In the genomic region with DNA sequence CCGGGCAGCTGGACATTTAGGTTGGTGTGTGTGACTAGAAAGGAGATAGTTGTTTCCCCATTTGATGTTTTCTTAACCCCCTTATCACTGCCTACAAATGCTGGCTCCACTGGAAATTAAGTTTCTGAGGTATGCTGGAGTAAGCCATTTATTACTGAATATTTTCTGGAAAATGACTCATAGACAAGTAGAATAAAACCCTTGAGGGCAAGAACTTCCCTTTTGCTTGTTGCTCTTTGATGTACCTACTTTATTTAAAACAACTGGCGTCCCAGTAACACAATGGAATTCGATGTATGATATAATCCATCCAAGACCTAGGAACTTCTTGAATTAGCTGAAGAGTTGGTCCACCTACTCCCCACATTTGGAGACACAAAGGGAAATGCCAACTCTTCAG, we compare ENCODE assay signal across 25 cellular contexts.
"Had no signal": no experiment of that assay in that cellular context is flagged by ENCODE, and none has a peak within 500 bp of the region (broad histone marks: within the 10 kb centered on the region; RNA-seq: fewer than 3 reads in every experiment).

No MANE protein-coding gene starts in this region.

- H3K4me1 Mint-ChIP-seq: activated CD4-positive, alpha-beta memory T cell treated with anti-CD3 and anti-CD28 coated beads, Interleukin-2, amount 10 ng/mL, durations not matched to agents 7 days and 5 days; activated CD4-positive, alpha-beta T cell treated with anti-CD3 and anti-CD28 coated beads, Interleukin-2, amount 10 ng/mL, durations not matched to agents 7 days and 5 days; activated naive CD4-positive, alpha-beta T cell treated with anti-CD3 and anti-CD28 coated beads, Interleukin-2, amount 50 U/mL, for 24 hours; activated T-helper 17 cell treated with anti-CD3 and anti-CD28 coated beads, Interleukin-2, amount 50 U/mL, for 72 hours; central memory CD8-positive, alpha-beta T cell; T-helper 17 cell had no signal

- H3K27me3 Mint-ChIP-seq: activated CD4-positive, alpha-beta T cell treated with anti-CD3 and anti-CD28 coated beads, Interleukin-2, amount 10 ng/mL, durations not matched to agents 7 days and 5 days; activated naive CD4-positive, alpha-beta T cell treated with anti-CD3 and anti-CD28 coated beads, Interleukin-2, amount 50 U/mL, for 24 hours; central memory CD8-positive, alpha-beta T cell; T-helper 17 cell had no signal

- DNase-seq: activated CD4-positive, alpha-beta memory T cell treated with anti-CD3 and anti-CD28 coated beads, Interleukin-2, amount 10 ng/mL, durations not matched to agents 7 days and 5 days; activated CD4-positive, alpha-beta T cell treated with anti-CD3 and anti-CD28 coated beads, Interleukin-2, amount 10 ng/mL, durations not matched to agents 7 days and 5 days; activated CD4-positive, CD25-positive, alpha-beta regulatory T cell; activated gamma-delta T cell treated with Interleukin-2 at 50 U/mL for 16 hours; activated T-cell treated with anti-CD3 and anti-CD28 coated beads for 4 hours; activated T-cell treated with anti-CD3 and anti-CD28 coated beads, Interleukin-2, amount 50 U/mL, for 48 hours; aorta; Karpas-422; NCI-H1048; NCI-H146; NCI-H187 treated with DMSO at 0.1 percent for 48 hours; NCI-H2171; NCI-H2227 treated with DMSO at 0.1 percent for 48 hours; NCI-H510A; NK-92 treated with Interleukin-12 subunit alpha and Interleukin-12 subunit beta, amount 100 ng/mL, for 24 hours; OCI-M1; Peyer's patch; SHP77; T-helper 17 cell had no signal

- H3K27me3 ChIP-seq: Peyer's patch, SJSA1 had no signal

- H3K36me3 Mint-ChIP-seq: activated naive CD4-positive, alpha-beta T cell treated with anti-CD3 and anti-CD28 coated beads, Interleukin-2, amount 50 U/mL, for 24 hours had no signal

- H3K27ac Mint-ChIP-seq: activated CD4-positive, alpha-beta memory T cell treated with anti-CD3 and anti-CD28 coated beads, Interleukin-2, amount 10 ng/mL, durations not matched to agents 7 days and 5 days; activated CD4-positive, alpha-beta T cell treated with anti-CD3 and anti-CD28 coated beads, Interleukin-2, amount 10 ng/mL, durations not matched to agents 7 days and 5 days; activated naive CD4-positive, alpha-beta T cell treated with anti-CD3 and anti-CD28 coated beads, Interleukin-2, amount 50 U/mL, for 24 hours; activated T-helper 17 cell treated with anti-CD3 and anti-CD28 coated beads, Interleukin-2, amount 50 U/mL, for 72 hours; T-helper 17 cell had no signal

- H3K9me3 ChIP-seq: Peyer's patch, SJSA1 had no signal

- H3K4me1 ChIP-seq: Peyer's patch had no signal

- H3K4me3 ChIP-seq: K562, Peyer's patch, SJSA1 had no signal

- H3K36me3 ChIP-seq: Peyer's patch, SJSA1 had no signal

- H3K4me3 Mint-ChIP-seq: activated CD4-positive, alpha-beta memory T cell treated with anti-CD3 and anti-CD28 coated beads, Interleukin-2, amount 10 ng/mL, durations not matched to agents 7 days and 5 days; activated CD4-positive, alpha-beta T cell treated with anti-CD3 and anti-CD28 coated beads, Interleukin-2, amount 10 ng/mL, durations not matched to agents 7 days and 5 days; activated naive CD4-positive, alpha-beta T cell treated with anti-CD3 and anti-CD28 coated beads, Interleukin-2, amount 50 U/mL, for 24 hours; activated T-helper 17 cell treated with anti-CD3 and anti-CD28 coated beads, Interleukin-2, amount 50 U/mL, for 72 hours; central memory CD8-positive, alpha-beta T cell; T-helper 17 cell had no signal

- H3K9me3 Mint-ChIP-seq: activated CD4-positive, alpha-beta memory T cell treated with anti-CD3 and anti-CD28 coated beads, Interleukin-2, amount 10 ng/mL, durations not matched to agents 7 days and 5 days; activated CD4-positive, alpha-beta T cell treated with anti-CD3 and anti-CD28 coated beads, Interleukin-2, amount 10 ng/mL, durations not matched to agents 7 days and 5 days; activated naive CD4-positive, alpha-beta T cell treated with anti-CD3 and anti-CD28 coated beads, Interleukin-2, amount 50 U/mL, for 24 hours had no signal

- ATAC-seq: activated T-helper 17 cell treated with anti-CD3 and anti-CD28 coated beads, Interleukin-2, amount 50 U/mL, for 72 hours; K562; T-helper 17 cell had no signal

- H3K27ac ChIP-seq: Peyer's patch, SJSA1, VCaP had no signal
